1 cellular context compared by ENCODE assay signal in the genomic region with DNA sequence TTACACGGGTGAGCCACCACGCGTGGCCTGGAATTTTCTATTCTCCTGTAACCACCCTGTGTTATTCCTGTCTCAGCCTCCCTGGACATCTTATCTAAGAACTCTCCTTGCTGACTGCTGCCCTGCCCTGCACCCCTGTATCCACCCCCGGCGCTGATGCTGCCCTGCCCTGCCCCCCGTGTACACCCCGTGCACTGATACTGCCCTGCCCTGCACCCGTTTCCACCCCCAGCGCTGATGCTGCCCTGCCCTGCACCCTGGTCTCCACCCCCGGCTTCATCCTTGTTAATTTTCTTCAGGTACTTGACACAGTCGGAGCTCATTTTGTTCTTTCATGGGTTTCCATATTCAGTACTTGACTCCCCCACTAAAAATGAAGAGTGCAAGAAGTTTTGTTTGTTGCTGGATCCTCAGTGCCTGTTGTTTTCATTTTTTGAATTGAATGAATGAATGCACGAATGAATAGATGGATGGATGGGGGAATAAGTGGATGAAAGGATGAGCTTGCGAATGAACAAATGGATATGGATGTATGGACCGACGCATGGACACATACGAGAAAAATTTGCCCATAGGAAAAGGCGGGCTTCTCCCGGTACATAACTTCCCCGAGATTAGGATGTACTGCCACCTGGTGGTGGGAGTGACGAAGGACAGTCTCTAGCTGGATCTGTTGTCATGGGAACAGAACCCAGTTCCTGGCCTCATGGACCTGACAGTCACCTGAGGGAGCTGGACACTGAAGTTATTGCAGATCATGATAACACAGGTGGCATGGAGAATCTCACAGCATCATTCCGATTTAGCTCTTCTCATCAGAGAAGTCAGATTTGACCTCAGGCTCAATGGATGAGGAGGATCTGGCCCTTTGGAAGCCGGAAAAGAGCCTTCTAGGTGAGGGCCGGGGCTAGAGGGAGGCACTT.
TF ChIP-seq lines count a peak whose summit lies in the region.

No MANE protein-coding gene starts in this region.

TF ChIP-seq in K562, 482 proteins besides CTCF, POLR2A, EP300 and RAD21 (continued from another document and continues in another):
- peak; percentile 5 for TF ChIP-seq MEIS2 (IDR thresholded peaks at IDR 0.05; ENCODE audit: partially characterized antibody)
- 0 out of 2 replicates have a peak, but pooled peaks have one; percentile 29 for TF ChIP-seq CREB1 (IDR thresholded peaks at IDR 0.05)
- TF ChIP-seq CREB1 (CRISPR knock-in tag; IDR thresholded peaks at IDR 0.05) = peak; percentile 70
- TF ChIP-seq STAG1 (CRISPR knock-in tag; IDR thresholded peaks at IDR 0.05; ENCODE audit: borderline replicate concordance) = peak; percentile 99
- peak; percentile 53; the same call in 1 of the 2 replicates for TF ChIP-seq EP400 (IDR thresholded peaks at IDR 0.05)
- peak; percentile 95 for TF ChIP-seq MXI1 (IDR thresholded peaks at IDR 0.05; ENCODE audit: low read depth, low read length)
- TF ChIP-seq MTF1 (CRISPR knock-in tag; IDR thresholded peaks at IDR 0.05; ENCODE audit: borderline replicate concordance) = no peak
- 0 out of 2 replicates have a peak, but pooled peaks have one; percentile 48 for TF ChIP-seq ZNF592 (IDR thresholded peaks at IDR 0.05)
- TF ChIP-seq BMI1 (IDR thresholded peaks at IDR 0.05; ENCODE audit: low read length) = peak; percentile 98
- peak; percentile 39; the same call in 1 of the 2 replicates for TF ChIP-seq TARDBP (IDR thresholded peaks at IDR 0.05)
- no peak for TF ChIP-seq USF2 (CRISPR knock-in tag; IDR thresholded peaks at IDR 0.05)
- TF ChIP-seq CC2D1A (IDR thresholded peaks at IDR 0.05) = peak; percentile 80; the same call in 1 of the 2 replicates
- TF ChIP-seq, protein P1, sequence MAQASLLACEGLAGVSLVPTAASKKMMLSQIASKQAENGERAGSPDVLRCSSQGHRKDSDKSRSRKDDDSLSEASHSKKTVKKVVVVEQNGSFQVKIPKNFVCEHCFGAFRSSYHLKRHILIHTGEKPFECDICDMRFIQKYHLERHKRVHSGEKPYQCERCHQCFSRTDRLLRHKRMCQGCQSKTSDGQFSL (CRISPR knock-in tag; IDR thresholded peaks at IDR 0.05) = 0 out of 2 replicates have a peak, but pooled peaks have one; percentile 40
- TF ChIP-seq, protein P1 (tag; IDR thresholded peaks at IDR 0.05) = no peak
- TF ChIP-seq, protein P2, sequence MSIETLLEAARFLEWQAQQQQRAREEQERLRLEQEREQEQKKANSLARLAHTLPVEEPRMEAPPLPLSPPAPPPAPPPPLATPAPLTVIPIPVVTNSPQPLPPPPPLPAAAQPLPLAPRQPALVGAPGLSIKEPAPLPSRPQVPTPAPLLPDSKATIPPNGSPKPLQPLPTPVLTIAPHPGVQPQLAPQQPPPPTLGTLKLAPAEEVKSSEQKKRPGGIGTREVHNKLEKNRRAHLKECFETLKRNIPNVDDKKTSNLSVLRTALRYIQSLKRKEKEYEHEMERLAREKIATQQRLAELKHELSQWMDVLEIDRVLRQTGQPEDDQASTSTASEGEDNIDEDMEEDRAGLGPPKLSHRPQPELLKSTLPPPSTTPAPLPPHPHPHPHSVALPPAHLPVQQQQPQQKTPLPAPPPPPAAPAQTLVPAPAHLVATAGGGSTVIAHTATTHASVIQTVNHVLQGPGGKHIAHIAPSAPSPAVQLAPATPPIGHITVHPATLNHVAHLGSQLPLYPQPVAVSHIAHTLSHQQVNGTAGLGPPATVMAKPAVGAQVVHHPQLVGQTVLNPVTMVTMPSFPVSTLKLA (conservative IDR thresholded peaks at IDR 0.05) = peak in 1 of 2 experiments; percentile 44; a peak in 1 of 4 replicates
- TF ChIP-seq NONO (IDR thresholded peaks at IDR 0.05; ENCODE audit: low read depth in 2 of 2, low read length in 1 of 2) = 0 out of 4 replicates have a peak, but pooled peaks of 1 of the 2 experiments have one; percentile 14
- TF ChIP-seq CHD4 (IDR thresholded peaks at IDR 0.05; ENCODE audit: insufficient read depth, insufficient replicate concordance, low read depth, low read length, poor library complexity, severe bottlenecking) = no peak
- TF ChIP-seq L3MBTL2 (IDR thresholded peaks at IDR 0.05) = peak; percentile 66
- TF ChIP-seq RFX1 (IDR thresholded peaks at IDR 0.05) = peak; percentile 99
- TF ChIP-seq CHD2 (IDR thresholded peaks at IDR 0.05; ENCODE audit: low read depth, low read length) = peak; percentile 2; the same call in 1 of the 2 replicates
- TF ChIP-seq BDP1 (IDR thresholded peaks at IDR 0.05; ENCODE audit: insufficient read depth, insufficient read length) = no peak
- peak; percentile 41 for TF ChIP-seq E2F8 (IDR thresholded peaks at IDR 0.05; ENCODE audit: low read depth, partially characterized antibody)
- TF ChIP-seq ZNF224 (CRISPR knock-in tag; IDR thresholded peaks at IDR 0.05) = no peak
- peak; percentile 59; the same call in 1 of the 2 replicates for TF ChIP-seq JUND (IDR thresholded peaks at IDR 0.05; ENCODE audit: borderline replicate concordance, low read depth, low read length)
- no peak for TF ChIP-seq JUND (tag; IDR thresholded peaks at IDR 0.05; ENCODE audit: borderline replicate concordance, low read depth, low read length)
- TF ChIP-seq SRF (CRISPR knock-in tag; IDR thresholded peaks at IDR 0.05) = no peak
- no peak for TF ChIP-seq ZNF347 (CRISPR knock-in tag; IDR thresholded peaks at IDR 0.05; ENCODE audit: low read depth)
- TF ChIP-seq MAZ (CRISPR knock-in tag; conservative IDR thresholded peaks at IDR 0.05 in 1 of 2, IDR thresholded peaks at IDR 0.05 in 1 of 2) = peak in 1 of 2 experiments; percentile 41; a peak in 2 of 4 replicates
- 0 out of 2 replicates have a peak, but pooled peaks have one; percentile 45 for TF ChIP-seq ZBTB17 (CRISPR knock-in tag; IDR thresholded peaks at IDR 0.05)
- no peak for TF ChIP-seq SMAD3 (CRISPR knock-in tag; conservative IDR thresholded peaks at IDR 0.05)
- 0 out of 2 replicates have a peak, but pooled peaks have one; percentile 12 for TF ChIP-seq JUN (IDR thresholded peaks at IDR 0.05; ENCODE audit: borderline replicate concordance, low read depth, low read length)
- no peak for TF ChIP-seq JUN (CRISPR knock-in tag; IDR thresholded peaks at IDR 0.05; ENCODE audit: borderline replicate concordance)
- peak; percentile 94 for TF ChIP-seq TRIM28 (IDR thresholded peaks at IDR 0.05)
- 0 out of 2 replicates have a peak, but pooled peaks have one; percentile 54 for TF ChIP-seq KAT7 (CRISPR knock-in tag; IDR thresholded peaks at IDR 0.05; ENCODE audit: borderline replicate concordance)
- no peak for TF ChIP-seq XRCC4 (IDR thresholded peaks at IDR 0.05; ENCODE audit: extremely low read depth, insufficient read depth, insufficient read length)
- TF ChIP-seq ZNF239 (CRISPR knock-in tag; IDR thresholded peaks at IDR 0.05) = no peak
- TF ChIP-seq SOX6 (IDR thresholded peaks at IDR 0.05) = peak; percentile 35; the same call in 1 of the 2 replicates
- TF ChIP-seq E2F3 (CRISPR knock-in tag; IDR thresholded peaks at IDR 0.05) = peak; percentile 75
- TF ChIP-seq MAFF (IDR thresholded peaks at IDR 0.05; ENCODE audit: low read length) = no peak
- TF ChIP-seq TRIM24 (IDR thresholded peaks at IDR 0.05) = peak; percentile 10 to 52; a peak in 2 of 4 replicates
- peak; percentile 76 for TF ChIP-seq ARID2 (IDR thresholded peaks at IDR 0.05)
- peak in 1 of 2 experiments; percentile 90; a peak in 3 of 4 replicates for TF ChIP-seq RCOR1 (IDR thresholded peaks at IDR 0.05; ENCODE audit: borderline replicate concordance in 1 of 2, low read depth in 2 of 2, low read length in 2 of 2)
- 0 out of 2 replicates have a peak, but pooled peaks have one; percentile 28 for TF ChIP-seq ZNF766 (CRISPR knock-in tag; conservative IDR thresholded peaks at IDR 0.05)
- TF ChIP-seq, protein P3, sequence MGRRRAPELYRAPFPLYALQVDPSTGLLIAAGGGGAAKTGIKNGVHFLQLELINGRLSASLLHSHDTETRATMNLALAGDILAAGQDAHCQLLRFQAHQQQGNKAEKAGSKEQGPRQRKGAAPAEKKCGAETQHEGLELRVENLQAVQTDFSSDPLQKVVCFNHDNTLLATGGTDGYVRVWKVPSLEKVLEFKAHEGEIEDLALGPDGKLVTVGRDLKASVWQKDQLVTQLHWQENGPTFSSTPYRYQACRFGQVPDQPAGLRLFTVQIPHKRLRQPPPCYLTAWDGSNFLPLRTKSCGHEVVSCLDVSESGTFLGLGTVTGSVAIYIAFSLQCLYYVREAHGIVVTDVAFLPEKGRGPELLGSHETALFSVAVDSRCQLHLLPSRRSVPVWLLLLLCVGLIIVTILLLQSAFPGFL (CRISPR knock-in tag; IDR thresholded peaks at IDR 0.05) = 0 out of 2 replicates have a peak, but pooled peaks have one; percentile 45
- TF ChIP-seq HCFC1 (IDR thresholded peaks at IDR 0.05; ENCODE audit: low read depth, low read length) = peak; percentile 24; the same call in 1 of the 2 replicates
- TF ChIP-seq, protein P4, sequence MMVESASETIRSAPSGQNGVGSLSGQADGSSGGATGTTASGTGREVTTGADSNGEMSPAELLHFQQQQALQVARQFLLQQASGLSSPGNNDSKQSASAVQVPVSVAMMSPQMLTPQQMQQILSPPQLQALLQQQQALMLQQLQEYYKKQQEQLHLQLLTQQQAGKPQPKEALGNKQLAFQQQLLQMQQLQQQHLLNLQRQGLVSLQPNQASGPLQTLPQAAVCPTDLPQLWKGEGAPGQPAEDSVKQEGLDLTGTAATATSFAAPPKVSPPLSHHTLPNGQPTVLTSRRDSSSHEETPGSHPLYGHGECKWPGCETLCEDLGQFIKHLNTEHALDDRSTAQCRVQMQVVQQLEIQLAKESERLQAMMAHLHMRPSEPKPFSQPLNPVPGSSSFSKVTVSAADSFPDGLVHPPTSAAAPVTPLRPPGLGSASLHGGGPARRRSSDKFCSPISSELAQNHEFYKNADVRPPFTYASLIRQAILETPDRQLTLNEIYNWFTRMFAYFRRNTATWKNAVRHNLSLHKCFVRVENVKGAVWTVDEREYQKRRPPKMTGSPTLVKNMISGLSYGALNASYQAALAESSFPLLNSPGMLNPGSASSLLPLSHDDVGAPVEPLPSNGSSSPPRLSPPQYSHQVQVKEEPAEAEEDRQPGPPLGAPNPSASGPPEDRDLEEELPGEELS (CRISPR knock-in tag; IDR thresholded peaks at IDR 0.05; ENCODE audit: borderline replicate concordance) = no peak
- 0 out of 2 replicates have a peak, but pooled peaks have one; percentile 84 for TF ChIP-seq HDGF (IDR thresholded peaks at IDR 0.05)
- TF ChIP-seq BRD9 (IDR thresholded peaks at IDR 0.05; ENCODE audit: low read depth, partially characterized antibody) = peak; percentile 49
- peak; percentile 4; the same call in 1 of the 2 replicates for TF ChIP-seq ZBTB1 (CRISPR knock-in tag; IDR thresholded peaks at IDR 0.05; ENCODE audit: borderline replicate concordance, low read depth)
- TF ChIP-seq HNRNPLL (IDR thresholded peaks at IDR 0.05; ENCODE audit: low read depth, low read length, poor library complexity, severe bottlenecking) = no peak
